ENCODE assay signal across 8 cellular contexts in genomic region chr20:47784599-47785320, GRCh38. TPM values are rescaled to one million over a fixed set of nuclear protein-coding genes. Genes with fewer than 3 reads are reported as not detected.
DNase-seq lines count a peak whose midpoint lies in the region; ATAC-seq lines count a peak whose summit lies in the region.

No MANE protein-coding gene starts in this region.

- H3K27me3 Mint-ChIP-seq in activated naive CD4-positive, alpha-beta T cell treated with anti-CD3 and anti-CD28 coated beads for 36 hours (ENCODE audit: low read depth) = peaks cover 48% of the 10 kb centered on the region
- peaks cover 52% of the 10 kb centered on the region for H3K27me3 Mint-ChIP-seq in activated CD8-positive, alpha-beta T cell treated with anti-CD3 and anti-CD28 coated beads, Interleukin-2, amount 10 ng/mL, durations not matched to agents 7 days and 5 days (ENCODE audit: low read depth)

- peak overlapping the region; percentile 34 for H3K4me3 Mint-ChIP-seq in activated naive CD4-positive, alpha-beta T cell treated with anti-CD3 and anti-CD28 coated beads for 36 hours
- H3K4me3 Mint-ChIP-seq in activated CD8-positive, alpha-beta T cell treated with anti-CD3 and anti-CD28 coated beads, Interleukin-2, amount 10 ng/mL, durations not matched to agents 7 days and 5 days = peak overlapping the region; percentile 22

- intact Hi-C loops in activated naive CD4-positive, alpha-beta T cell treated with anti-CD3 and anti-CD28 coated beads for 36 hours (cut with micrococcal nuclease) = loop anchor here (5.0 kb wide), 1 partner anchor 57 kb away; no protein-coding TSS in a partner anchor
- intact Hi-C loops in left ventricle myocardium superior (cut with micrococcal nuclease) = no loop called here

- peak; percentile 40 for ATAC-seq in activated CD8-positive, alpha-beta T cell treated with anti-CD3 and anti-CD28 coated beads, Interleukin-2, amount 10 ng/mL, durations not matched to agents 7 days and 5 days
- peak; percentile 42 for ATAC-seq in left ventricle myocardium superior
- ATAC-seq in GM19467 (IDR thresholded peaks at IDR 0.05; ENCODE audit: unreplicated experiment) = no peak
- ATAC-seq in GM18498 (IDR thresholded peaks at IDR 0.05; ENCODE audit: unreplicated experiment) = no peak
- no peak for ATAC-seq in GM18873 (IDR thresholded peaks at IDR 0.05; ENCODE audit: low FRiP score, unreplicated experiment)

- CTCF ChIA-PET in activated naive CD4-positive, alpha-beta T cell treated with anti-CD3 and anti-CD28 coated beads for 36 hours (lab: Charles Lee) = interaction anchor here (1.0 kb wide), 1 partner anchor 836 kb away, joined by 3 read pairs; no protein-coding TSS in a partner anchor
- CTCF ChIA-PET in activated CD8-positive, alpha-beta T cell treated with anti-CD3 and anti-CD28 coated beads, Interleukin-2, amount 10 ng/mL, durations not matched to agents 7 days and 5 days (lab: Charles Lee) = interaction anchor here (1.2 to 1.6 kb wide), 2 partner anchors 60 to 836 kb away, joined by 7 to 8 read pairs; no protein-coding TSS in a partner anchor

- no peaks in the 10 kb centered on the region for H3K36me3 Mint-ChIP-seq in activated naive CD4-positive, alpha-beta T cell treated with anti-CD3 and anti-CD28 coated beads for 36 hours (ENCODE audit: low read depth)
- H3K36me3 Mint-ChIP-seq in activated CD8-positive, alpha-beta T cell treated with anti-CD3 and anti-CD28 coated beads, Interleukin-2, amount 10 ng/mL, durations not matched to agents 7 days and 5 days (ENCODE audit: low read depth) = no peaks in the 10 kb centered on the region

- H3K9me3 Mint-ChIP-seq in activated naive CD4-positive, alpha-beta T cell treated with anti-CD3 and anti-CD28 coated beads for 36 hours = no peaks in the 10 kb centered on the region
- H3K9me3 Mint-ChIP-seq in activated CD8-positive, alpha-beta T cell treated with anti-CD3 and anti-CD28 coated beads, Interleukin-2, amount 10 ng/mL, durations not matched to agents 7 days and 5 days (ENCODE audit: insufficient read depth) = no peaks in the 10 kb centered on the region

- H3K27ac Mint-ChIP-seq in activated naive CD4-positive, alpha-beta T cell treated with anti-CD3 and anti-CD28 coated beads for 36 hours = no peak overlapping the region
- H3K27ac Mint-ChIP-seq in activated CD8-positive, alpha-beta T cell treated with anti-CD3 and anti-CD28 coated beads, Interleukin-2, amount 10 ng/mL, durations not matched to agents 7 days and 5 days = no peak overlapping the region

- DNase-seq in activated naive CD4-positive, alpha-beta T cell treated with anti-CD3 and anti-CD28 coated beads for 36 hours = peak; percentile 5
- DNase-seq in activated naive CD4-positive, alpha-beta T cell treated with Interleukin-2 at 50 U/mL for 16 hours = no peak
- no peak for DNase-seq in activated CD8-positive, alpha-beta T cell treated with anti-CD3 and anti-CD28 coated beads, Interleukin-2, amount 10 ng/mL, durations not matched to agents 7 days and 5 days
- DNase-seq in left ventricle myocardium superior (peak; percentile 61), renal cortical epithelial cell (ENCODE audit: low read depth) (peak; percentile 53)

- POLR2A ChIA-PET in activated CD8-positive, alpha-beta T cell treated with anti-CD3 and anti-CD28 coated beads, Interleukin-2, amount 10 ng/mL, durations not matched to agents 7 days and 5 days (lab: Charles Lee) = no interaction called here

- H3K4me1 Mint-ChIP-seq in activated naive CD4-positive, alpha-beta T cell treated with anti-CD3 and anti-CD28 coated beads for 36 hours (ENCODE audit: low read depth) = peaks cover 18% of the 10 kb centered on the region
- H3K4me1 Mint-ChIP-seq in activated CD8-positive, alpha-beta T cell treated with anti-CD3 and anti-CD28 coated beads, Interleukin-2, amount 10 ng/mL, durations not matched to agents 7 days and 5 days (ENCODE audit: low read depth) = peaks cover 17% of the 10 kb centered on the region

RNA-seq across cellular contexts. Expression of gene SULF2, which starts 0.5 kb away (rescaled TPM):
- 1 to 10 TPM in 1 of 2 experiments, under 1 TPM in 1; 0.96 to 1.3 TPM for total RNA-seq in activated naive CD4-positive, alpha-beta T cell treated with anti-CD3 and anti-CD28 coated beads for 36 hours
- under 1 TPM; 0.58 to 0.70 TPM for total RNA-seq in activated CD8-positive, alpha-beta T cell treated with anti-CD3 and anti-CD28 coated beads, Interleukin-2, amount 10 ng/mL, durations not matched to agents 7 days and 5 days
- total RNA-seq in left ventricle myocardium superior (35.1 TPM), renal cortical epithelial cell (27.1 and 217 TPM in 2 replicates)

Comparison
In these comparisons a context has a peak if more than half of its experiments do, and no peak if none do; other contexts are left out.
1. DNase-seq: peak in activated naive CD4-positive, alpha-beta T cell treated with anti-CD3 and anti-CD28 coated beads for 36 hours (single experiment), left ventricle myocardium superior (single experiment) and renal cortical epithelial cell (single experiment); none in activated naive CD4-positive, alpha-beta T cell treated with Interleukin-2 at 50 U/mL for 16 hours (single experiment) and activated CD8-positive, alpha-beta T cell treated with anti-CD3 and anti-CD28 coated beads, Interleukin-2, amount 10 ng/mL, durations not matched to agents 7 days and 5 days (single experiment).
2. ATAC-seq: peak in activated CD8-positive, alpha-beta T cell treated with anti-CD3 and anti-CD28 coated beads, Interleukin-2, amount 10 ng/mL, durations not matched to agents 7 days and 5 days (single experiment) and left ventricle myocardium superior (single experiment); none in GM19467 (single experiment), GM18498 (single experiment) and GM18873 (single experiment).
3. RNA of gene SULF2, which starts 0.5 kb away (total RNA-seq): 27.1 to 217 TPM in renal cortical epithelial cell and 35.1 TPM in left ventricle myocardium superior (single experiment); 0.96 to 1.3 TPM in activated naive CD4-positive, alpha-beta T cell treated with anti-CD3 and anti-CD28 coated beads for 36 hours and 0.58 to 0.70 TPM in activated CD8-positive, alpha-beta T cell treated with anti-CD3 and anti-CD28 coated beads, Interleukin-2, amount 10 ng/mL, durations not matched to agents 7 days and 5 days; every median in the first group is over 10 times any median in the second.